ENCODE assay signal across 8 cellular contexts in the genomic region with DNA sequence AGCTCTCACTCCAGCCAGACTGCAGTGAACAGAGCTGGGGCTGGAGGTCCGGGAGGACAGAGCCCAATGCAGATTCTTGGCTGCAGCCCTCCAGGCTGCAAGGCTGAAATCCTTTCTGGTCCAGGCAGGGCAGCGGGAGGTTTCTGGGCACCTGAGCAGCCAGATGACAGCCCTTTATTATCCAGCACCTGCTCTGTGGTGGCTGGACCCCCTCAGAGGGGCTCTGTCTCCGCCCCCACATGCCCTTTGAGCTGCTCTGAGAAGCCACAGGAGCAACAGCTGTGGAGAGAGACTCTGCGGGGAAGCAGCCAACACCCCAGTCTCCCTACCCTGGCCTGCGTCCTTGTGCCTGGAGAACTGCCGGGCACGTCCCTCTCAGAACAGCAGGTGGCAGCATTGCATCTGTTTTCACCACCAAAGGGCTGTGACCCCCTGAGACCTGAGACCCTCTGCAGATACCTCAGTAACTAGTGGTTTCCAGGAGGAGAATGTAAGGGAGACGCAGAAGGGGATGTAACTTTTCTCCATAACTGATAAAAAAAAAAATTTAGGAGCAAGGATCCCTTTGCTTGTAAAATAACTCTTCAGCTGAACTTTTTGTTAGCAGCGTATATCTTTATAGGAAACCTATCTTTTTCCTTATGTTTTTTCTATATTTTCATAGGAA. TPM values are rescaled to one million over a fixed set of nuclear protein-coding genes. Genes with fewer than 3 reads are reported as not detected.
DNase-seq lines count a peak whose midpoint lies in the region; ATAC-seq and TF ChIP-seq lines count a peak whose summit lies in the region.

No MANE protein-coding gene starts in this region.

- no peak overlapping the region for H4K91ac ChIP-seq in mesenchymal stem cell (ENCODE audit: low read length)

- H3K27me3 ChIP-seq in GM23338 (ENCODE audit: insufficient read depth) (0 out of 2 replicates have a peak, but pooled peaks cover 3% of the 10 kb centered on the region), mesenchymal stem cell (ENCODE audit: control insufficient read depth in 1 of 2, insufficient read depth in 1 of 2, low read length in 2 of 2) (peaks cover 0 to 3% of the 10 kb centered on the region in 2 experiments)

- H3K4me3 ChIP-seq in AG04449 (ENCODE audit: low read depth, low read length) (no peak overlapping the region), GM23338 (no peak overlapping the region), mesenchymal stem cell (ENCODE audit: insufficient read depth in 1 of 2, low read depth in 1 of 2, low read length in 2 of 2) (no peak overlapping the region)

- H3K4ac ChIP-seq in mesenchymal stem cell (ENCODE audit: low read depth in 1 of 2, low read length in 2 of 2) = no peak overlapping the region

- DNase-seq in AG04449 (ENCODE audit: low read depth, low spot score) (no peak), GM23338 (ENCODE audit: low spot score) (peak; percentile 93), NCI-H748 (lab: John Stamatoyannopoulos, UW; ENCODE audit: unreplicated experiment) (peak; percentile 66), mesenchymal stem cell (peak; percentile 71), GF-D8 (lab: John Stamatoyannopoulos, UW) (no peak)
- peak; percentile 72 to 78 for DNase-seq in activated CD4-positive, alpha-beta T cell treated with anti-CD3 and anti-CD28 coated beads, Interleukin-2, amount 50 U/mL, for 48 hours
- DNase-seq in effector CD4-positive, alpha-beta T cell = peak; percentile 64
- peak; percentile 42 to 56 for DNase-seq in stimulated activated CD8-positive, alpha-beta memory T cell treated with anti-CD3 and anti-CD28 coated beads, Interleukin-15, amount 100 ng/mL, for 48 hours (ENCODE audit: low read depth in 2 of 2)

- H3K4me3 Mint-ChIP-seq in GM23338 = no peak overlapping the region

- no peak overlapping the region for H3K27ac Mint-ChIP-seq in GM23338

- 16% methylated on average over 7 of the region's 9 CpGs for WGBS in mesenchymal stem cell

- H3K14ac ChIP-seq in mesenchymal stem cell (ENCODE audit: low read length in 2 of 2) = no peak overlapping the region

- H4K8ac ChIP-seq in mesenchymal stem cell (ENCODE audit: low read length) = no peak overlapping the region

- H4K20me1 ChIP-seq in GM23338 (replicated peaks; ENCODE audit: insufficient read depth) = no peaks in the 10 kb centered on the region; the same call in 1 of the 2 replicates

- H2AK5ac ChIP-seq in mesenchymal stem cell (ENCODE audit: low read length, severe bottlenecking) = no peak overlapping the region

- H3K79me1 ChIP-seq in mesenchymal stem cell (replicated peaks; ENCODE audit: low read length, poor library complexity, severe bottlenecking) = no peaks in the 10 kb centered on the region

- peaks cover 25% of the 10 kb centered on the region for H3K4me1 Mint-ChIP-seq in GM23338

- H3K9ac ChIP-seq in mesenchymal stem cell (ENCODE audit: low read length) = no peak overlapping the region

- no peaks in the 10 kb centered on the region for H3K9me3 ChIP-seq in mesenchymal stem cell (ENCODE audit: control insufficient read depth, low read length)

- H2AFZ ChIP-seq in GM23338 (no peak overlapping the region), mesenchymal stem cell (ENCODE audit: low read depth, low read length) (no peak overlapping the region)

- peak; percentile 33 for ATAC-seq in GM23338

- H3K4me1 ChIP-seq in GM23338 (ENCODE audit: insufficient read depth) (peaks cover 27% of the 10 kb centered on the region), mesenchymal stem cell (ENCODE audit: control insufficient read depth, insufficient read depth, low read depth, low read length) (peaks cover 31% of the 10 kb centered on the region)

- H3K27ac ChIP-seq in GM23338 (ENCODE audit: low read depth) = no peak overlapping the region
- H3K27ac ChIP-seq in mesenchymal stem cell (ENCODE audit: low read length, poor library complexity, severe bottlenecking) = no peak overlapping the region

- H3K9me3 Mint-ChIP-seq in GM23338 = no peaks in the 10 kb centered on the region

- H3K36me3 Mint-ChIP-seq in GM23338 (ENCODE audit: low read depth) = peaks cover 2% of the 10 kb centered on the region

- no peaks in the 10 kb centered on the region for H3K9me2 ChIP-seq in GM23338 (ENCODE audit: insufficient read depth)

- peaks cover 6% of the 10 kb centered on the region for H3K27me3 Mint-ChIP-seq in GM23338 (ENCODE audit: insufficient read depth, low read depth, poor library complexity)

- POLR2A ChIA-PET in AG04449 (lab: Yijun Ruan, JAX) = interaction anchor here (0.7 kb wide), 1 partner anchor 705 kb away, joined by 3 read pairs; no protein-coding TSS in a partner anchor

- H3K23ac ChIP-seq in mesenchymal stem cell (ENCODE audit: low read length in 2 of 2) = no peak overlapping the region

- H3K36me3 ChIP-seq in GM23338 (ENCODE audit: insufficient read depth) (no peaks in the 10 kb centered on the region), mesenchymal stem cell (ENCODE audit: control insufficient read depth in 1 of 2, insufficient read depth in 2 of 2, low read depth in 1 of 2, low read length in 2 of 2) (peaks cover 2 to 4% of the 10 kb centered on the region in 2 experiments)

- no peak overlapping the region for H2BK12ac ChIP-seq in mesenchymal stem cell (ENCODE audit: low read length in 2 of 2)

- peak; percentile 90 for TF ChIP-seq CTCF in AG04449 (IDR thresholded peaks at IDR 0.05; ENCODE audit: insufficient read depth, low read length, missing control alignments)
- peak; percentile 92 to 99 for TF ChIP-seq CTCF in GM23338 (conservative IDR thresholded peaks at IDR 0.05; ENCODE audit: low read depth in 2 of 2)

- no peaks in the 10 kb centered on the region for H3K79me2 ChIP-seq in GM23338 (replicated peaks; ENCODE audit: insufficient read depth)

- H2BK120ac ChIP-seq in mesenchymal stem cell (ENCODE audit: low read depth, low read length) = no peak overlapping the region

- no peak overlapping the region for H3K18ac ChIP-seq in mesenchymal stem cell (ENCODE audit: low read depth in 1 of 2, low read length in 2 of 2)

- no peak overlapping the region for H3K4me2 ChIP-seq in GM23338
- H3K4me2 ChIP-seq in mesenchymal stem cell (ENCODE audit: low read length, poor library complexity, severe bottlenecking) = no peak overlapping the region

- no peak overlapping the region for H2BK15ac ChIP-seq in mesenchymal stem cell (ENCODE audit: low read depth, poor library complexity, severe bottlenecking)

- CTCF ChIA-PET in AG04449 (lab: Yijun Ruan, JAX) = interaction anchor here (0.6 to 11.2 kb wide), 37 partner anchors 9 to 351 kb away, joined by 3 to 131 read pairs (median 4); a partner anchor contains a TSS

- H2BK5ac ChIP-seq in mesenchymal stem cell (ENCODE audit: low read depth, low read length, poor library complexity, severe bottlenecking) = no peak overlapping the region

- H3F3A ChIP-seq in GM23338 (replicated peaks; ENCODE audit: low read depth) = peaks cover 8% of the 10 kb centered on the region

TF ChIP-seq in GM23338, 12 proteins besides CTCF, POLR2A, EP300 and RAD21 (continues in another document):
- TF ChIP-seq EZH2 (IDR thresholded peaks at IDR 0.05; ENCODE audit: low read depth, unreplicated experiment) (no peak), ZNF114 (CRISPR knock-in tag; IDR thresholded peaks at IDR 0.05) (no peak)

RNA-seq across cellular contexts. Expression of a gene that starts 3.7 kb away (rescaled TPM):
- 40.3 and 47.8 TPM in 2 replicates for total RNA-seq in GM23338 (2014; rRNA removed; shearing (Covaris generic))
- 28.3 and 30.8 TPM in 2 replicates for polyA plus RNA-seq in GM23338 (2016; fragmentation: Nextera tagmentation; extraction: Ambion mirVana)
- 51.3 TPM for polyA plus RNA-seq in mesenchymal stem cell (2013, experiment 1 of 2)
- polyA plus RNA-seq in mesenchymal stem cell (2013, experiment 2 of 2) = 50.8 TPM

RNA-seq across cellular contexts. Expression of a gene that starts 32.5 kb away (rescaled TPM):
- total RNA-seq in GM23338 (2014; rRNA removed; shearing (Covaris generic)) = 0.12 and 1.8 TPM in 2 replicates
- polyA plus RNA-seq in GM23338 (2016; fragmentation: Nextera tagmentation; extraction: Ambion mirVana) = 0.54 and 1.7 TPM in 2 replicates
- polyA plus RNA-seq in mesenchymal stem cell (2013, experiment 1 of 2) = 1.0 TPM
- polyA plus RNA-seq in mesenchymal stem cell (2013, experiment 2 of 2) = 0.51 TPM

RNA-seq across cellular contexts. Expression of a gene that starts 44.1 kb away (rescaled TPM):
- total RNA-seq in GM23338 (2014; rRNA removed; shearing (Covaris generic)) = 412 and 439 TPM in 2 replicates
- polyA plus RNA-seq in GM23338 (2016; fragmentation: Nextera tagmentation; extraction: Ambion mirVana) = 119 and 121 TPM in 2 replicates
- 188 TPM for polyA plus RNA-seq in mesenchymal stem cell (2013, experiment 1 of 2)
- 182 TPM for polyA plus RNA-seq in mesenchymal stem cell (2013, experiment 2 of 2)

RNA-seq across cellular contexts. Expression of a gene that starts 54.3 kb away (rescaled TPM):
- 119 and 139 TPM in 2 replicates for total RNA-seq in GM23338 (2014; rRNA removed; shearing (Covaris generic))
- 136 and 141 TPM in 2 replicates for polyA plus RNA-seq in GM23338 (2016; fragmentation: Nextera tagmentation; extraction: Ambion mirVana)
- 73.0 TPM for polyA plus RNA-seq in mesenchymal stem cell (2013, experiment 1 of 2)
- polyA plus RNA-seq in mesenchymal stem cell (2013, experiment 2 of 2) = 69.4 TPM

RNA-seq across cellular contexts. Expression of a gene that starts 57.0 kb away (rescaled TPM):
- total RNA-seq in GM23338 (2014; rRNA removed; shearing (Covaris generic)) = 42.5 and 52.9 TPM in 2 replicates
- 31.3 and 31.7 TPM in 2 replicates for polyA plus RNA-seq in GM23338 (2016; fragmentation: Nextera tagmentation; extraction: Ambion mirVana)
- polyA plus RNA-seq in mesenchymal stem cell (2013, experiment 1 of 2) = 63.3 TPM
- polyA plus RNA-seq in mesenchymal stem cell (2013, experiment 2 of 2) = 64.3 TPM

Comparison
In these comparisons a context has a peak if more than half of its experiments do, and no peak if none do; other contexts are left out.
1. DNase-seq: peak in GM23338 (single experiment), NCI-H748 (single experiment), activated CD4-positive, alpha-beta T cell treated with anti-CD3 and anti-CD28 coated beads, Interleukin-2, amount 50 U/mL, for 48 hours (2 of 2), effector CD4-positive, alpha-beta T cell (single experiment), mesenchymal stem cell (single experiment) and stimulated activated CD8-positive, alpha-beta memory T cell treated with anti-CD3 and anti-CD28 coated beads, Interleukin-15, amount 100 ng/mL, for 48 hours (2 of 2); none in AG04449 (single experiment) and GF-D8 (single experiment).